In the genomic region with DNA sequence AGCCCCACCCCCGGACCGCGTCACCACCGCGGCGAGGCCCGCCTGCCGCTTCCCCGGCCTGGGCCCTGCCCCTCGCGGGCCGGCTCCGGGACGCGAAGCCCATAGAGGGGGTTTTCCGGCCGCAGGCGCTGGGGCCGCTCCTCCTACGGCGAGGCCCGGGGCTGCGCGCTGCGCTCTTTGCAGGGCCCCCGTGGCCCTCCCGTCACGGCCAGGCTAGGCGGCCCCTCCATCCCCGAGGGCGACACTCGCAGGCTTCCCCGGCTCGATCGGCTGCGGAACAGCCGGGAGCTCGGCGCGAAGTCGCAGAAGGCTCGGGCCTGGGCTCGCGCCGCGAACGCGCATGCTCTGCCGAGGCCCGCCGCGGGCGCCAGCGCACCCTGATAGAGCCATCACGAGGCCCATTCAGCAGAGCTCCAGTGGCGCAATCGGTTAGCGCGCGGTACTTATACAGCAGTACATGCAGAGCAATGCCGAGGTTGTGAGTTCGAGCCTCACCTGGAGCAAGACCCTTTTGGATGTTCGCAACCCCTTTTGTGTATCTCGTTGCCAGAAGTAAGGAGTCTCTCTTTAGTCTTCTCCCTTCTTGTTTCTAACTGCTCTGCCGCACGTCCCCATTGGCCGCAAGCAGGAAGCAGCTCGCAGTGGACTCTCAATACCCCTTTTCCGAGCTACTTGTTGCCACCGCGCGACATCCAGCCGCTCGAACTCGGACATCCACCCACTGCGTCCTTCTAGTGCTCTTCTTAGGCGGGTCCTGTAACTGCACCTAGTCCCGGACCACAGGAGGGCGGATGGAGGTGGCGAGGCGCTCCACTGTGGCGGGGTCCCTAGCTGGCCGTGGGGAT, we compare ENCODE assay signal across 1 cellular context.
TF ChIP-seq lines count a peak whose summit lies in the region.

No MANE protein-coding gene starts in this region.

TF ChIP-seq in A549, 52 proteins besides CTCF, POLR2A, EP300 and RAD21 (continued from another document):
- TF ChIP-seq, protein P1, sequence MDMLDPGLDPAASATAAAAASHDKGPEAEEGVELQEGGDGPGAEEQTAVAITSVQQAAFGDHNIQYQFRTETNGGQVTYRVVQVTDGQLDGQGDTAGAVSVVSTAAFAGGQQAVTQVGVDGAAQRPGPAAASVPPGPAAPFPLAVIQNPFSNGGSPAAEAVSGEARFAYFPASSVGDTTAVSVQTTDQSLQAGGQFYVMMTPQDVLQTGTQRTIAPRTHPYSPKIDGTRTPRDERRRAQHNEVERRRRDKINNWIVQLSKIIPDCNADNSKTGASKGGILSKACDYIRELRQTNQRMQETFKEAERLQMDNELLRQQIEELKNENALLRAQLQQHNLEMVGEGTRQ (IDR thresholded peaks at IDR 0.05), result peak; percentile 47
- TF ChIP-seq CBX2 (IDR thresholded peaks at IDR 0.05; ENCODE audit: borderline replicate concordance, low read depth) (no peak), TP53 (CRISPR knock-in tag; IDR thresholded peaks at IDR 0.05) (peak; percentile 51; the same call in 1 of the 2 replicates), TFCP2L1 (CRISPR knock-in tag; IDR thresholded peaks at IDR 0.05) (peak; percentile 89; the same call in 1 of the 2 replicates), EHMT2 (IDR thresholded peaks at IDR 0.05; ENCODE audit: low read depth) (no peak), ZFP36 (IDR thresholded peaks at IDR 0.05; ENCODE audit: borderline replicate concordance, partially characterized antibody) (no peak), E2F6 (IDR thresholded peaks at IDR 0.05; ENCODE audit: borderline replicate concordance, low read depth) (peak; percentile 67), JUN (IDR thresholded peaks at IDR 0.05) (peak; percentile 91 to 98; a peak in 4 of 5 replicates)
- TF ChIP-seq, protein P2, sequence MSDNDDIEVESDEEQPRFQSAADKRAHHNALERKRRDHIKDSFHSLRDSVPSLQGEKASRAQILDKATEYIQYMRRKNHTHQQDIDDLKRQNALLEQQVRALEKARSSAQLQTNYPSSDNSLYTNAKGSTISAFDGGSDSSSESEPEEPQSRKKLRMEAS (IDR thresholded peaks at IDR 0.05), result peak; percentile 77
